ENCODE assay signal across 2 cellular contexts in the genomic region with DNA sequence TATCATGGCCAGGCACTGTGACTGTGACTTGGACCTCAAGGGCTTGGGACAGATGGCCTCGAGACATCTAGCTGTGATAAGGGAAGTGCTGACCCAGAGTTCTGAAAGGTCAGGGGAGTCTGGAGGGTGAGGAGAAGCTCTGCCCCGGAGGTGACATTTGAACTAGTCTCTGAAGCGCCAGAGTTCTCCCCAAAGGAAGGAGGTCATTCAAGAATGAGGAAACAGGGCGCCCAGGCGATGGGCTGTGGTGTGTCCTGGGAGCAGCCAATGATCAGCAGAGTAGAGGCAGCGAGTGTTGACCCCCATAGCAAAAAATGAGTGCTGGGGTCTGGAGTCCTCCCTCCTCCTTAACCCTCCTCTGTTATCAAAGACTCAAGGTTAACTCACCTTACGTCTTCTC.
TF ChIP-seq lines count a peak whose summit lies in the region.

No MANE protein-coding gene starts in this region.

TF ChIP-seq in GM23338, 12 proteins besides CTCF, POLR2A, EP300 and RAD21:
- TF ChIP-seq STAT1 (IDR thresholded peaks at IDR 0.05; ENCODE audit: unreplicated experiment) (no peak), ZNF114 (CRISPR knock-in tag; IDR thresholded peaks at IDR 0.05) (no peak), CREB1 (CRISPR knock-in tag; IDR thresholded peaks at IDR 0.05; ENCODE audit: low read depth) (no peak), EZH2 (IDR thresholded peaks at IDR 0.05; ENCODE audit: low read depth, unreplicated experiment) (no peak), NANOG (IDR thresholded peaks at IDR 0.05; ENCODE audit: borderline replicate concordance) (no peak), POLR2AphosphoS5 (IDR thresholded peaks at IDR 0.05; ENCODE audit: low read depth) (no peak)
- TF ChIP-seq, protein P1, sequence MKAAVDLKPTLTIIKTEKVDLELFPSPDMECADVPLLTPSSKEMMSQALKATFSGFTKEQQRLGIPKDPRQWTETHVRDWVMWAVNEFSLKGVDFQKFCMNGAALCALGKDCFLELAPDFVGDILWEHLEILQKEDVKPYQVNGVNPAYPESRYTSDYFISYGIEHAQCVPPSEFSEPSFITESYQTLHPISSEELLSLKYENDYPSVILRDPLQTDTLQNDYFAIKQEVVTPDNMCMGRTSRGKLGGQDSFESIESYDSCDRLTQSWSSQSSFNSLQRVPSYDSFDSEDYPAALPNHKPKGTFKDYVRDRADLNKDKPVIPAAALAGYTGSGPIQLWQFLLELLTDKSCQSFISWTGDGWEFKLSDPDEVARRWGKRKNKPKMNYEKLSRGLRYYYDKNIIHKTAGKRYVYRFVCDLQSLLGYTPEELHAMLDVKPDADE (IDR thresholded peaks at IDR 0.05): no peak
- TF ChIP-seq, protein P2, sequence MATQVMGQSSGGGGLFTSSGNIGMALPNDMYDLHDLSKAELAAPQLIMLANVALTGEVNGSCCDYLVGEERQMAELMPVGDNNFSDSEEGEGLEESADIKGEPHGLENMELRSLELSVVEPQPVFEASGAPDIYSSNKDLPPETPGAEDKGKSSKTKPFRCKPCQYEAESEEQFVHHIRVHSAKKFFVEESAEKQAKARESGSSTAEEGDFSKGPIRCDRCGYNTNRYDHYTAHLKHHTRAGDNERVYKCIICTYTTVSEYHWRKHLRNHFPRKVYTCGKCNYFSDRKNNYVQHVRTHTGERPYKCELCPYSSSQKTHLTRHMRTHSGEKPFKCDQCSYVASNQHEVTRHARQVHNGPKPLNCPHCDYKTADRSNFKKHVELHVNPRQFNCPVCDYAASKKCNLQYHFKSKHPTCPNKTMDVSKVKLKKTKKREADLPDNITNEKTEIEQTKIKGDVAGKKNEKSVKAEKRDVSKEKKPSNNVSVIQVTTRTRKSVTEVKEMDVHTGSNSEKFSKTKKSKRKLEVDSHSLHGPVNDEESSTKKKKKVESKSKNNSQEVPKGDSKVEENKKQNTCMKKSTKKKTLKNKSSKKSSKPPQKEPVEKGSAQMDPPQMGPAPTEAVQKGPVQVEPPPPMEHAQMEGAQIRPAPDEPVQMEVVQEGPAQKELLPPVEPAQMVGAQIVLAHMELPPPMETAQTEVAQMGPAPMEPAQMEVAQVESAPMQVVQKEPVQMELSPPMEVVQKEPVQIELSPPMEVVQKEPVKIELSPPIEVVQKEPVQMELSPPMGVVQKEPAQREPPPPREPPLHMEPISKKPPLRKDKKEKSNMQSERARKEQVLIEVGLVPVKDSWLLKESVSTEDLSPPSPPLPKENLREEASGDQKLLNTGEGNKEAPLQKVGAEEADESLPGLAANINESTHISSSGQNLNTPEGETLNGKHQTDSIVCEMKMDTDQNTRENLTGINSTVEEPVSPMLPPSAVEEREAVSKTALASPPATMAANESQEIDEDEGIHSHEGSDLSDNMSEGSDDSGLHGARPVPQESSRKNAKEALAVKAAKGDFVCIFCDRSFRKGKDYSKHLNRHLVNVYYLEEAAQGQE (IDR thresholded peaks at IDR 0.05; ENCODE audit: unreplicated experiment): no peak

TF ChIP-seq in H1, 55 proteins besides CTCF, POLR2A, EP300 and RAD21:
- TF ChIP-seq CBX8 (IDR thresholded peaks at IDR 0.05; ENCODE audit: borderline replicate concordance, low read depth, low read length) (no peak), SIRT6 (IDR thresholded peaks at IDR 0.05; ENCODE audit: low read length) (no peak)
TF ChIP-seq in H1: peak in this region for 0.
